22 cellular contexts compared by ENCODE assay signal in genomic region chr15:64568765-64569164, GRCh38.
DNase-seq lines count a peak whose midpoint lies in the region; ATAC-seq and TF ChIP-seq lines count a peak whose summit lies in the region.
"Had no signal": no experiment of that assay in that cellular context is flagged by ENCODE, and none has a peak within 500 bp of the region (broad histone marks: within the 10 kb centered on the region; RNA-seq: fewer than 3 reads in every experiment).

No MANE protein-coding gene starts in this region.

- H2AFZ ChIP-seq in OCI-LY7 (ENCODE audit: low read length): no peak overlapping the region

- peaks cover 11% of the 10 kb centered on the region; the same call in 1 of the 2 replicates for H3K79me2 ChIP-seq in OCI-LY7 (ENCODE audit: insufficient read depth, low read depth, low read length)

- no peaks in the 10 kb centered on the region for H3K27me3 Mint-ChIP-seq in activated T-cell treated with anti-CD3 and anti-CD28 coated beads, Interleukin-2, amount 50 U/mL, for 72 hours (ENCODE audit: low read depth)
- no peaks in the 10 kb centered on the region for H3K27me3 Mint-ChIP-seq in central memory CD8-positive, alpha-beta T cell
- H3K27me3 Mint-ChIP-seq: activated CD4-positive, alpha-beta memory T cell treated with anti-CD3 and anti-CD28 coated beads for 36 hours; brain had no signal

- ATAC-seq in activated T-cell treated with anti-CD3 and anti-CD28 coated beads, Interleukin-2, amount 50 U/mL, for 72 hours (replicated peaks in 1 of 2): peak; percentile 58 to 80
- ATAC-seq in central memory CD8-positive, alpha-beta T cell (replicated peaks; ENCODE audit: extremely low read depth, poor library complexity, severe bottlenecking): no peak
- peak; percentile 92 for ATAC-seq in stimulated activated naive CD8-positive, alpha-beta T cell treated with anti-CD3 and anti-CD28 coated beads, Interleukin-15, Interleukin-2, amounts not matched to agents 100 U/mL and 50 U/mL, for 24 hours
- ATAC-seq: Panc1, SK-N-SH treated with all-trans-retinoic acid at 6 μM for 48 hours had no signal

- intact Hi-C loops in OCI-LY7 (cut with micrococcal nuclease; ENCODE audit: unreplicated experiment): no loop called here

- H3K36me3 Mint-ChIP-seq in activated T-cell treated with anti-CD3 and anti-CD28 coated beads, Interleukin-2, amount 50 U/mL, for 72 hours (ENCODE audit: insufficient read depth in 2 of 2): peaks cover 0 to 15% of the 10 kb centered on the region in 2 donors
- peaks cover 12% of the 10 kb centered on the region for H3K36me3 Mint-ChIP-seq in central memory CD8-positive, alpha-beta T cell (ENCODE audit: insufficient read depth)

- no peak overlapping the region for H3K4me2 ChIP-seq in OCI-LY7 (ENCODE audit: low read length)

- H3K9me2 ChIP-seq in OCI-LY7 (ENCODE audit: insufficient read depth, low read length): no peaks in the 10 kb centered on the region

- CTCF ChIA-PET in OCI-LY7 (lab: Charles Lee; ENCODE audit: unreplicated experiment): no interaction called here

- H3K36me3 ChIP-seq in OCI-LY7 (ENCODE audit: insufficient read depth, low read length): peaks cover 3% of the 10 kb centered on the region; the same call in 1 of the 2 replicates
- H3K36me3 ChIP-seq: vagina had no signal

- H3K4me3 ChIP-seq in OCI-LY7 (ENCODE audit: low read depth, low read length, poor library complexity, severe bottlenecking): no peak overlapping the region
- H3K4me3 ChIP-seq: lung, vagina had no signal

- H3K4me1 ChIP-seq in OCI-LY7 (ENCODE audit: insufficient read depth, low read length, poor library complexity, severe bottlenecking): peaks cover 18% of the 10 kb centered on the region

- H3K27ac Mint-ChIP-seq in activated T-cell treated with anti-CD3 and anti-CD28 coated beads, Interleukin-2, amount 50 U/mL, for 72 hours: peak overlapping the region; percentile 64
- peak overlapping the region; percentile 64 for H3K27ac Mint-ChIP-seq in central memory CD8-positive, alpha-beta T cell (ENCODE audit: low read depth)
- H3K27ac Mint-ChIP-seq: activated CD4-positive, alpha-beta memory T cell treated with anti-CD3 and anti-CD28 coated beads for 36 hours; HFFc6 had no signal

- BruUV-seq in OCI-LY7 (replicated peaks; lab: Mats Ljungman, UMichigan): no TSS peak

- peaks cover 61% of the 10 kb centered on the region for H3K4me1 Mint-ChIP-seq in activated T-cell treated with anti-CD3 and anti-CD28 coated beads, Interleukin-2, amount 50 U/mL, for 72 hours (ENCODE audit: low read depth)
- peaks cover 55% of the 10 kb centered on the region for H3K4me1 Mint-ChIP-seq in central memory CD8-positive, alpha-beta T cell

- H3K27ac ChIP-seq in OCI-LY7 (ENCODE audit: low read depth, low read length, poor library complexity, severe bottlenecking): no peak overlapping the region
- H3K27ac ChIP-seq: vagina had no signal

- H3K9me3 ChIP-seq in OCI-LY7 (ENCODE audit: low read length): no peaks in the 10 kb centered on the region
- H3K9me3 ChIP-seq: vagina had no signal

- POLR2A ChIA-PET in OCI-LY7 (lab: Charles Lee): interaction anchor here (0.9 to 1.3 kb wide), 2 partner anchors 11 to 172 kb away, joined by 3 to 4 read pairs; no protein-coding TSS in a partner anchor

- DNase-seq in activated T-cell treated with anti-CD3 and anti-CD28 coated beads, Interleukin-2, amount 50 U/mL, for 72 hours: no peak
- no peak for DNase-seq in activated T-cell treated with anti-CD3 and anti-CD28 coated beads, Interleukin-2, amount 50 U/mL, for 48 hours
- DNase-seq in NCI-H526 (lab: John Stamatoyannopoulos, UW): peak; percentile 4 to 9
- no peak for DNase-seq in central memory CD8-positive, alpha-beta T cell (ENCODE audit: low spot score in 2 of 2)
- DNase-seq in stimulated activated naive CD8-positive, alpha-beta T cell treated with anti-CD3 and anti-CD28 coated beads, Interleukin-15, Interleukin-2, amounts not matched to agents 100 U/mL and 50 U/mL, for 24 hours: no peak
- DNase-seq in NCI-H226: no peak
- DNase-seq in OCI-LY7 (ENCODE audit: low spot score): no peak
- no peak for DNase-seq in NCI-H1105 (lab: John Stamatoyannopoulos, UW)
- DNase-seq: ACHN; activated CD4-positive, alpha-beta memory T cell treated with anti-CD3 and anti-CD28 coated beads for 36 hours; activated gamma-delta T cell treated with Interleukin-2 at 50 U/mL for 16 hours; cortex of kidney; HFFc6; NCI-H2081; NCI-H524 treated with DMSO at 0.1 percent for 48 hours; stimulated activated CD4-positive, alpha-beta T cell treated with anti-CD3 and anti-CD28 coated beads, Interleukin-12 subunit alpha, Interleukin-12 subunit beta, amount 100 ng/mL, for 4 hours had no signal

- H3K9me3 Mint-ChIP-seq in activated T-cell treated with anti-CD3 and anti-CD28 coated beads, Interleukin-2, amount 50 U/mL, for 72 hours: no peaks in the 10 kb centered on the region
- H3K9me3 Mint-ChIP-seq in central memory CD8-positive, alpha-beta T cell: no peaks in the 10 kb centered on the region
- H3K9me3 Mint-ChIP-seq: activated CD4-positive, alpha-beta memory T cell treated with anti-CD3 and anti-CD28 coated beads for 36 hours; HFFc6; neural crest cell had no signal

- H4K20me1 ChIP-seq in OCI-LY7 (ENCODE audit: insufficient read depth, low read length): peaks cover 9% of the 10 kb centered on the region

- no peak overlapping the region for H3K4me3 Mint-ChIP-seq in activated T-cell treated with anti-CD3 and anti-CD28 coated beads, Interleukin-2, amount 50 U/mL, for 72 hours
- H3K4me3 Mint-ChIP-seq in central memory CD8-positive, alpha-beta T cell: no peak overlapping the region
- H3K4me3 Mint-ChIP-seq: activated CD4-positive, alpha-beta memory T cell treated with anti-CD3 and anti-CD28 coated beads for 36 hours; brain; HFFc6; neural crest cell had no signal

- TF ChIP-seq CTCF in OCI-LY7 (conservative IDR thresholded peaks at IDR 0.05; ENCODE audit: low read length): no peak

Comparison
In these comparisons a context has a peak if more than half of its experiments do, and no peak if none do; other contexts are left out.
1. DNase-seq: peak in NCI-H526 (2 of 2); none in activated T-cell treated with anti-CD3 and anti-CD28 coated beads, Interleukin-2, amount 50 U/mL, for 72 hours (0 of 2), activated T-cell treated with anti-CD3 and anti-CD28 coated beads, Interleukin-2, amount 50 U/mL, for 48 hours (0 of 2), central memory CD8-positive, alpha-beta T cell (0 of 2), stimulated activated naive CD8-positive, alpha-beta T cell treated with anti-CD3 and anti-CD28 coated beads, Interleukin-15, Interleukin-2, amounts not matched to agents 100 U/mL and 50 U/mL, for 24 hours (single experiment), NCI-H226 (single experiment), OCI-LY7 (single experiment) and NCI-H1105 (single experiment).